In genomic region chr1:162235261-162235780, GRCh38 we compare ENCODE assay signal across 1 cellular context.
TF ChIP-seq lines count a peak whose summit lies in the region.

No MANE protein-coding gene starts in this region.

TF ChIP-seq in HepG2, 621 proteins besides CTCF, POLR2A, EP300 and RAD21 (continued from another document and continues in another):
- no peak for TF ChIP-seq FUBP1 (CRISPR knock-in tag; IDR thresholded peaks at IDR 0.05; ENCODE audit: borderline replicate concordance)
- TF ChIP-seq, protein P1, sequence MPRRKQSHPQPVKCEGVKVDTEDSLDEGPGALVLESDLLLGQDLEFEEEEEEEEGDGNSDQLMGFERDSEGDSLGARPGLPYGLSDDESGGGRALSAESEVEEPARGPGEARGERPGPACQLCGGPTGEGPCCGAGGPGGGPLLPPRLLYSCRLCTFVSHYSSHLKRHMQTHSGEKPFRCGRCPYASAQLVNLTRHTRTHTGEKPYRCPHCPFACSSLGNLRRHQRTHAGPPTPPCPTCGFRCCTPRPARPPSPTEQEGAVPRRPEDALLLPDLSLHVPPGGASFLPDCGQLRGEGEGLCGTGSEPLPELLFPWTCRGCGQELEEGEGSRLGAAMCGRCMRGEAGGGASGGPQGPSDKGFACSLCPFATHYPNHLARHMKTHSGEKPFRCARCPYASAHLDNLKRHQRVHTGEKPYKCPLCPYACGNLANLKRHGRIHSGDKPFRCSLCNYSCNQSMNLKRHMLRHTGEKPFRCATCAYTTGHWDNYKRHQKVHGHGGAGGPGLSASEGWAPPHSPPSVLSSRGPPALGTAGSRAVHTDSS (CRISPR knock-in tag; conservative IDR thresholded peaks at IDR 0.05): no peak
- no peak for TF ChIP-seq CCAR2 (optimal IDR thresholded peaks at IDR 0.05; ENCODE audit: low read depth, low read length)
- 0 out of 2 replicates have a peak, but pooled peaks have one; percentile 47 for TF ChIP-seq ZNF766 (CRISPR knock-in tag; IDR thresholded peaks at IDR 0.05; ENCODE audit: borderline replicate concordance)
- no peak for TF ChIP-seq SMARCE1 (IDR thresholded peaks at IDR 0.05; ENCODE audit: borderline replicate concordance)
- 0 out of 2 replicates have a peak, but pooled peaks have one; percentile 36 for TF ChIP-seq FOXO4 (CRISPR knock-in tag; conservative IDR thresholded peaks at IDR 0.05)
- TF ChIP-seq, protein P2, sequence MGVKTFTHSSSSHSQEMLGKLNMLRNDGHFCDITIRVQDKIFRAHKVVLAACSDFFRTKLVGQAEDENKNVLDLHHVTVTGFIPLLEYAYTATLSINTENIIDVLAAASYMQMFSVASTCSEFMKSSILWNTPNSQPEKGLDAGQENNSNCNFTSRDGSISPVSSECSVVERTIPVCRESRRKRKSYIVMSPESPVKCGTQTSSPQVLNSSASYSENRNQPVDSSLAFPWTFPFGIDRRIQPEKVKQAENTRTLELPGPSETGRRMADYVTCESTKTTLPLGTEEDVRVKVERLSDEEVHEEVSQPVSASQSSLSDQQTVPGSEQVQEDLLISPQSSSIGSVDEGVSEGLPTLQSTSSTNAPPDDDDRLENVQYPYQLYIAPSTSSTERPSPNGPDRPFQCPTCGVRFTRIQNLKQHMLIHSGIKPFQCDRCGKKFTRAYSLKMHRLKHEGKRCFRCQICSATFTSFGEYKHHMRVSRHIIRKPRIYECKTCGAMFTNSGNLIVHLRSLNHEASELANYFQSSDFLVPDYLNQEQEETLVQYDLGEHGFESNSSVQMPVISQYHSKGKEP (CRISPR knock-in tag; IDR thresholded peaks at IDR 0.05): no peak
- peak; percentile 83; the same call in 1 of the 2 replicates for TF ChIP-seq CBX5 (CRISPR knock-in tag; IDR thresholded peaks at IDR 0.05; ENCODE audit: borderline replicate concordance)
- no peak for TF ChIP-seq CERS6 (CRISPR knock-in tag; IDR thresholded peaks at IDR 0.05)
- no peak for TF ChIP-seq SRF (IDR thresholded peaks at IDR 0.05; ENCODE audit: low read depth, low read length)
- no peak for TF ChIP-seq SMYD3 (CRISPR knock-in tag; IDR thresholded peaks at IDR 0.05)
- TF ChIP-seq ZNF331 (CRISPR knock-in tag; IDR thresholded peaks at IDR 0.05): peak; percentile 82
- TF ChIP-seq NAIF1 (CRISPR knock-in tag; IDR thresholded peaks at IDR 0.05; ENCODE audit: borderline replicate concordance): no peak
- TF ChIP-seq ZSCAN9 (CRISPR knock-in tag; IDR thresholded peaks at IDR 0.05; ENCODE audit: borderline replicate concordance): no peak; the same call in 1 of the 2 replicates
- no peak for TF ChIP-seq ZFP82 (CRISPR knock-in tag; IDR thresholded peaks at IDR 0.05; ENCODE audit: borderline replicate concordance)
- no peak for TF ChIP-seq ZNF674 (CRISPR knock-in tag; IDR thresholded peaks at IDR 0.05; ENCODE audit: low read depth)
- no peak for TF ChIP-seq ATF7 (IDR thresholded peaks at IDR 0.05)
- no peak for TF ChIP-seq ATF7 (CRISPR knock-in tag; IDR thresholded peaks at IDR 0.05)
- TF ChIP-seq, protein P3, sequence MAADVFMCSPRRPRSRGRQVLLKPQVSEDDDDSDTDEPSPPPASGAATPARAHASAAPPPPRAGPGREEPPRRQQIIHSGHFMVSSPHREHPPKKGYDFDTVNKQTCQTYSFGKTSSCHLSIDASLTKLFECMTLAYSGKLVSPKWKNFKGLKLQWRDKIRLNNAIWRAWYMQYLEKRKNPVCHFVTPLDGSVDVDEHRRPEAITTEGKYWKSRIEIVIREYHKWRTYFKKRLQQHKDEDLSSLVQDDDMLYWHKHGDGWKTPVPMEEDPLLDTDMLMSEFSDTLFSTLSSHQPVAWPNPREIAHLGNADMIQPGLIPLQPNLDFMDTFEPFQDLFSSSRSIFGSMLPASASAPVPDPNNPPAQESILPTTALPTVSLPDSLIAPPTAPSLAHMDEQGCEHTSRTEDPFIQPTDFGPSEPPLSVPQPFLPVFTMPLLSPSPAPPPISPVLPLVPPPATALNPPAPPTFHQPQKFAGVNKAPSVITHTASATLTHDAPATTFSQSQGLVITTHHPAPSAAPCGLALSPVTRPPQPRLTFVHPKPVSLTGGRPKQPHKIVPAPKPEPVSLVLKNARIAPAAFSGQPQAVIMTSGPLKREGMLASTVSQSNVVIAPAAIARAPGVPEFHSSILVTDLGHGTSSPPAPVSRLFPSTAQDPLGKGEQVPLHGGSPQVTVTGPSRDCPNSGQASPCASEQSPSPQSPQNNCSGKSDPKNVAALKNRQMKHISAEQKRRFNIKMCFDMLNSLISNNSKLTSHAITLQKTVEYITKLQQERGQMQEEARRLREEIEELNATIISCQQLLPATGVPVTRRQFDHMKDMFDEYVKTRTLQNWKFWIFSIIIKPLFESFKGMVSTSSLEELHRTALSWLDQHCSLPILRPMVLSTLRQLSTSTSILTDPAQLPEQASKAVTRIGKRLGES (CRISPR knock-in tag; IDR thresholded peaks at IDR 0.05; ENCODE audit: borderline replicate concordance): no peak
- no peak for TF ChIP-seq ZBTB7B (CRISPR knock-in tag; IDR thresholded peaks at IDR 0.05)
- TF ChIP-seq ZNF800 (CRISPR knock-in tag; IDR thresholded peaks at IDR 0.05): no peak
- no peak for TF ChIP-seq SAFB2 (CRISPR knock-in tag; IDR thresholded peaks at IDR 0.05; ENCODE audit: borderline replicate concordance, low read depth)
- no peak for TF ChIP-seq ZNF234 (CRISPR knock-in tag; conservative IDR thresholded peaks at IDR 0.05)
- TF ChIP-seq ZNF678 (CRISPR knock-in tag; IDR thresholded peaks at IDR 0.05): no peak
- TF ChIP-seq EHMT2 (IDR thresholded peaks at IDR 0.05; ENCODE audit: borderline replicate concordance, low read depth, low read length): peak; percentile 74
- no peak for TF ChIP-seq ZNF589 (CRISPR knock-in tag; conservative IDR thresholded peaks at IDR 0.05)
- no peak for TF ChIP-seq NFKB2 (CRISPR knock-in tag; IDR thresholded peaks at IDR 0.05; ENCODE audit: borderline replicate concordance)
- TF ChIP-seq ZFP1 (CRISPR knock-in tag; IDR thresholded peaks at IDR 0.05): 0 out of 2 replicates have a peak, but pooled peaks have one; percentile 35
- TF ChIP-seq, protein P4, sequence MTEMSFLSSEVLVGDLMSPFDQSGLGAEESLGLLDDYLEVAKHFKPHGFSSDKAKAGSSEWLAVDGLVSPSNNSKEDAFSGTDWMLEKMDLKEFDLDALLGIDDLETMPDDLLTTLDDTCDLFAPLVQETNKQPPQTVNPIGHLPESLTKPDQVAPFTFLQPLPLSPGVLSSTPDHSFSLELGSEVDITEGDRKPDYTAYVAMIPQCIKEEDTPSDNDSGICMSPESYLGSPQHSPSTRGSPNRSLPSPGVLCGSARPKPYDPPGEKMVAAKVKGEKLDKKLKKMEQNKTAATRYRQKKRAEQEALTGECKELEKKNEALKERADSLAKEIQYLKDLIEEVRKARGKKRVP (CRISPR knock-in tag; IDR thresholded peaks at IDR 0.05): peak in 1 of 2 experiments; percentile 49; a peak in 1 of 4 replicates
- TF ChIP-seq DBP (CRISPR knock-in tag; IDR thresholded peaks at IDR 0.05; ENCODE audit: not compliant biosample characterization): no peak
- 0 out of 2 replicates have a peak, but pooled peaks have one; percentile 13 for TF ChIP-seq STAG1 (CRISPR knock-in tag; IDR thresholded peaks at IDR 0.05)
- TF ChIP-seq ZKSCAN5 (CRISPR knock-in tag; IDR thresholded peaks at IDR 0.05): no peak
- no peak for TF ChIP-seq RFXANK (CRISPR knock-in tag; IDR thresholded peaks at IDR 0.05)
- no peak for TF ChIP-seq ZNF776 (CRISPR knock-in tag; IDR thresholded peaks at IDR 0.05)
- TF ChIP-seq ZNF773 (CRISPR knock-in tag; IDR thresholded peaks at IDR 0.05; ENCODE audit: borderline replicate concordance): no peak
- no peak for TF ChIP-seq HMGXB4 (CRISPR knock-in tag; IDR thresholded peaks at IDR 0.05; ENCODE audit: borderline replicate concordance in 1 of 2, low read depth in 1 of 2)
- TF ChIP-seq GABPA (IDR thresholded peaks at IDR 0.05; ENCODE audit: low read depth, low read length): no peak
- TF ChIP-seq GABPA (CRISPR knock-in tag; IDR thresholded peaks at IDR 0.05; ENCODE audit: low read depth): no peak
- TF ChIP-seq ZBTB3 (CRISPR knock-in tag; IDR thresholded peaks at IDR 0.05; ENCODE audit: borderline replicate concordance, low read depth): no peak
- no peak for TF ChIP-seq PRDM15 (CRISPR knock-in tag; IDR thresholded peaks at IDR 0.05)
- TF ChIP-seq U2AF2 (IDR thresholded peaks at IDR 0.05; ENCODE audit: low read depth, low read length): no peak
- TF ChIP-seq RBFOX2 (IDR thresholded peaks at IDR 0.05; ENCODE audit: low read depth, low read length): no peak
- TF ChIP-seq SALL1 (CRISPR knock-in tag; IDR thresholded peaks at IDR 0.05): peak; percentile 94
